Comparison of ENCODE assay signal across 26 cellular contexts in genomic region chr13:39483326-39483725, GRCh38.
A peak's percentile ranks its signal among the peaks of the same experiment; 100 is the strongest.
DNase-seq lines count a peak whose midpoint lies in the region; TF ChIP-seq lines count a peak whose summit lies in the region.
"Had no signal": no experiment of that assay in that cellular context is flagged by ENCODE, and none has a peak within 500 bp of the region (broad histone marks: within the 10 kb centered on the region; RNA-seq: fewer than 3 reads in every experiment).

No MANE protein-coding gene starts in this region.

- H3K4me1 ChIP-seq in HUES48 (ENCODE audit: control insufficient read depth, insufficient read depth, low read length) (peaks cover 42% of the 10 kb centered on the region), mesenchymal stem cell (ENCODE audit: control insufficient read depth, insufficient read depth, low read depth, low read length) (no peaks in the 10 kb centered on the region), HAP-1 (peaks cover 48% of the 10 kb centered on the region), Caco-2 (no peaks in the 10 kb centered on the region)
- H3K4me1 ChIP-seq: stomach had no signal

- H3K18ac ChIP-seq in mesenchymal stem cell (ENCODE audit: low read depth in 1 of 2, low read length in 2 of 2) = no peak overlapping the region

- H3K4me1 Mint-ChIP-seq in Caco-2 (ENCODE audit: low read depth, unreplicated experiment) = no peaks in the 10 kb centered on the region
- H3K4me1 Mint-ChIP-seq: activated naive CD4-positive, alpha-beta T cell treated with anti-CD3 and anti-CD28 coated beads, Interleukin-2, amount 10 ng/mL, durations not matched to agents 7 days and 5 days; CD8-positive, alpha-beta memory T cell; IgD-negative memory B cell had no signal

- no peak overlapping the region for H2AK5ac ChIP-seq in mesenchymal stem cell (ENCODE audit: low read length, severe bottlenecking)

- no peaks in the 10 kb centered on the region for H3K27me3 ChIP-seq in HUES48 (ENCODE audit: control insufficient read depth, insufficient read depth, low read length)
- H3K27me3 ChIP-seq in mesenchymal stem cell (ENCODE audit: control insufficient read depth in 1 of 2, insufficient read depth in 1 of 2, low read length in 2 of 2) = no peaks in the 10 kb centered on the region
- H3K27me3 ChIP-seq in HAP-1 (ENCODE audit: low read depth) = no peaks in the 10 kb centered on the region
- H3K27me3 ChIP-seq in Caco-2 (replicated peaks; ENCODE audit: control insufficient read depth, insufficient read depth, low read length) = no peaks in the 10 kb centered on the region; the same call in none of the 2 replicates
- H3K27me3 ChIP-seq: cardiac muscle cell, neural progenitor cell, sigmoid colon, stomach, tibial artery had no signal

- H3K23ac ChIP-seq in mesenchymal stem cell (ENCODE audit: low read length in 2 of 2) = no peak overlapping the region

- no peak overlapping the region for H2BK12ac ChIP-seq in mesenchymal stem cell (ENCODE audit: low read length in 2 of 2)

- H3K4me3 ChIP-seq in HUES48 (ENCODE audit: low read depth, low read length) = no peak overlapping the region
- H3K4me3 ChIP-seq in SK-N-MC = peak overlapping the region; percentile 47; the same call in 1 of the 2 replicates
- H3K4me3 ChIP-seq in mesenchymal stem cell (ENCODE audit: insufficient read depth in 1 of 2, low read depth in 1 of 2, low read length in 2 of 2) = no peak overlapping the region
- no peak overlapping the region for H3K4me3 ChIP-seq in HAP-1
- no peak overlapping the region for H3K4me3 ChIP-seq in Caco-2 (ENCODE audit: low read depth, low read length)
- H3K4me3 ChIP-seq: cardiac muscle cell, lung, neural progenitor cell, sigmoid colon, stomach, tibial artery had no signal

- POLR2A ChIA-PET in Caco-2 (lab: Charles Lee) = no interaction called here

- H3K36me3 ChIP-seq in HUES48 (ENCODE audit: control insufficient read depth, insufficient read depth, low read length) = no peaks in the 10 kb centered on the region
- no peaks in the 10 kb centered on the region for H3K36me3 ChIP-seq in SK-N-MC (ENCODE audit: insufficient read depth, low read length)
- no peaks in the 10 kb centered on the region for H3K36me3 ChIP-seq in mesenchymal stem cell (ENCODE audit: control insufficient read depth in 1 of 2, insufficient read depth in 2 of 2, low read depth in 1 of 2, low read length in 2 of 2)
- no peaks in the 10 kb centered on the region for H3K36me3 ChIP-seq in HAP-1 (replicated peaks)
- no peaks in the 10 kb centered on the region for H3K36me3 ChIP-seq in Caco-2 (ENCODE audit: control insufficient read depth, insufficient read depth, low read length)
- H3K36me3 ChIP-seq: cardiac muscle cell, neural progenitor cell, sigmoid colon, stomach, tibial artery, WERI-Rb-1 had no signal

- no peaks in the 10 kb centered on the region for H3K9me3 ChIP-seq in HUES48 (ENCODE audit: control insufficient read depth, insufficient read depth, low read length)
- H3K9me3 ChIP-seq in SK-N-MC (ENCODE audit: low read depth, low read length) = no peaks in the 10 kb centered on the region
- no peaks in the 10 kb centered on the region for H3K9me3 ChIP-seq in mesenchymal stem cell (ENCODE audit: control insufficient read depth, low read length)
- no peaks in the 10 kb centered on the region for H3K9me3 ChIP-seq in HAP-1
- no peaks in the 10 kb centered on the region for H3K9me3 ChIP-seq in Caco-2
- H3K9me3 ChIP-seq: sigmoid colon, stomach, tibial artery had no signal

- H2BK5ac ChIP-seq in mesenchymal stem cell (ENCODE audit: low read depth, low read length, poor library complexity, severe bottlenecking) = no peak overlapping the region

- peaks cover 10% of the 10 kb centered on the region for H3K79me1 ChIP-seq in mesenchymal stem cell (replicated peaks; ENCODE audit: low read length, poor library complexity, severe bottlenecking)

- no peak overlapping the region for H3K14ac ChIP-seq in mesenchymal stem cell (ENCODE audit: low read length in 2 of 2)

- TF ChIP-seq CTCF in Caco-2 (IDR thresholded peaks at IDR 0.05; ENCODE audit: insufficient read depth in 1 of 2, low read depth in 1 of 2, low read length in 1 of 2, severe bottlenecking in 1 of 2, unreplicated experiment in 1 of 2) = no peak

- H3K4ac ChIP-seq in mesenchymal stem cell (ENCODE audit: low read depth in 1 of 2, low read length in 2 of 2) = peak overlapping the region in 1 of 2 experiments; percentile 79

- CTCF ChIA-PET in Caco-2 (lab: Charles Lee) = no interaction called here

- H3K27ac ChIP-seq in HUES48 (ENCODE audit: low read depth, low read length) = peak overlapping the region; percentile 24
- H3K27ac ChIP-seq in SK-N-MC = peak overlapping the region; percentile 92
- no peak overlapping the region for H3K27ac ChIP-seq in mesenchymal stem cell (ENCODE audit: low read length, poor library complexity, severe bottlenecking)
- H3K27ac ChIP-seq: cardiac muscle cell, neural progenitor cell, RWPE1, sigmoid colon, stomach, tibial artery, WERI-Rb-1 had no signal

- no peak overlapping the region for H2AFZ ChIP-seq in mesenchymal stem cell (ENCODE audit: low read depth, low read length)
- H2AFZ ChIP-seq: neural progenitor cell had no signal

- H3K36me3 Mint-ChIP-seq in Caco-2 (ENCODE audit: insufficient read depth, unreplicated experiment) = no peaks in the 10 kb centered on the region
- H3K36me3 Mint-ChIP-seq: activated naive CD4-positive, alpha-beta T cell treated with anti-CD3 and anti-CD28 coated beads, Interleukin-2, amount 10 ng/mL, durations not matched to agents 7 days and 5 days; CD8-positive, alpha-beta memory T cell had no signal

- H3K9me3 Mint-ChIP-seq in Caco-2 (ENCODE audit: unreplicated experiment) = no peaks in the 10 kb centered on the region
- H3K9me3 Mint-ChIP-seq: activated naive CD4-positive, alpha-beta T cell treated with anti-CD3 and anti-CD28 coated beads, Interleukin-2, amount 10 ng/mL, durations not matched to agents 7 days and 5 days; dendritic cell treated with granulocyte-macrophage colony-stimulating factor and Interleukin-4, amounts not matched to agents 40 ng/mL and 50 ng/mL, for 4 days; IgD-negative memory B cell; neural progenitor cell had no signal

- H3K4me2 ChIP-seq in mesenchymal stem cell (ENCODE audit: low read length, poor library complexity, severe bottlenecking) = no peak overlapping the region
- H3K4me2 ChIP-seq: neural progenitor cell had no signal

- no TSS peak for BruUV-seq in Caco-2 (replicated peaks; lab: Mats Ljungman, UMichigan)

- no peak overlapping the region for H3K4me3 Mint-ChIP-seq in Caco-2 (ENCODE audit: unreplicated experiment)
- H3K4me3 Mint-ChIP-seq: activated naive CD4-positive, alpha-beta T cell treated with anti-CD3 and anti-CD28 coated beads, Interleukin-2, amount 10 ng/mL, durations not matched to agents 7 days and 5 days; CD8-positive, alpha-beta memory T cell; dendritic cell treated with granulocyte-macrophage colony-stimulating factor and Interleukin-4, amounts not matched to agents 40 ng/mL and 50 ng/mL, for 4 days; IgD-negative memory B cell; neural progenitor cell had no signal

- intact Hi-C loops in Caco-2 (cut with micrococcal nuclease; ENCODE audit: unreplicated experiment) = no loop called here

- no peak overlapping the region for H2BK120ac ChIP-seq in mesenchymal stem cell (ENCODE audit: low read depth, low read length)

- peak; percentile 68 for DNase-seq in EL
- DNase-seq in SK-N-MC (ENCODE audit: low read depth, low spot score) = peak; percentile 83
- peak; percentile 3 for DNase-seq in mesenchymal stem cell
- no peak for DNase-seq in effector CD4-positive, alpha-beta T cell
- no peak for DNase-seq in HAP-1 (ENCODE audit: low spot score in 2 of 2)
- DNase-seq in Caco-2 = no peak
- DNase-seq: activated CD4-positive, alpha-beta T cell treated with anti-CD3 and anti-CD28 coated beads, Interleukin-2, amount 50 U/mL, for 1 hour; activated naive CD4-positive, alpha-beta T cell treated with anti-CD3 and anti-CD28 coated beads, Interleukin-2, amount 10 ng/mL, durations not matched to agents 7 days and 5 days; anterior cingulate cortex; CD8-positive, alpha-beta memory T cell; DMS79 treated with DMSO at 0.1 percent for 48 hours; NCI-H1105 treated with DMSO at 0.1 percent for 48 hours; NCI-H774; posterior cingulate gyrus; sigmoid colon; stimulated activated CD4-positive, alpha-beta T cell treated with anti-CD3 and anti-CD28 coated beads, Interleukin-15, amount 100 ng/mL, for 24 hours; stomach; tibial artery; WERI-Rb-1 had no signal

- H4K91ac ChIP-seq in mesenchymal stem cell (ENCODE audit: low read length) = no peak overlapping the region

- in situ Hi-C loops in HAP-1 (cut with MboI; ENCODE audit: low sequenced_read_pairs) = no loop called here

- H2BK15ac ChIP-seq in mesenchymal stem cell (ENCODE audit: low read depth, poor library complexity, severe bottlenecking) = no peak overlapping the region

- peaks cover 9% of the 10 kb centered on the region for H3K27me3 Mint-ChIP-seq in Caco-2 (ENCODE audit: insufficient read depth, unreplicated experiment)
- H3K27me3 Mint-ChIP-seq: dendritic cell treated with granulocyte-macrophage colony-stimulating factor and Interleukin-4, amounts not matched to agents 40 ng/mL and 50 ng/mL, for 4 days; IgD-negative memory B cell had no signal

- no peak overlapping the region for H3K27ac Mint-ChIP-seq in Caco-2 (ENCODE audit: unreplicated experiment)
- H3K27ac Mint-ChIP-seq: activated naive CD4-positive, alpha-beta T cell treated with anti-CD3 and anti-CD28 coated beads, Interleukin-2, amount 10 ng/mL, durations not matched to agents 7 days and 5 days; CD8-positive, alpha-beta memory T cell; dendritic cell treated with granulocyte-macrophage colony-stimulating factor and Interleukin-4, amounts not matched to agents 40 ng/mL and 50 ng/mL, for 4 days had no signal

- H3K9ac ChIP-seq in HUES48 (ENCODE audit: low read depth, low read length) = no peak overlapping the region
- H3K9ac ChIP-seq in SK-N-MC (ENCODE audit: insufficient read length) = no peak overlapping the region
- H3K9ac ChIP-seq in mesenchymal stem cell (ENCODE audit: low read length) = no peak overlapping the region
- H3K9ac ChIP-seq: neural progenitor cell had no signal

- no peak overlapping the region for H4K8ac ChIP-seq in mesenchymal stem cell (ENCODE audit: low read length)

Comparison
In these comparisons a context has a peak if more than half of its experiments do, and no peak if none do; other contexts are left out.
1. DNase-seq: peak in EL (single experiment), SK-N-MC (single experiment) and mesenchymal stem cell (single experiment); none in effector CD4-positive, alpha-beta T cell (single experiment), HAP-1 (0 of 2) and Caco-2 (0 of 2).